Comparison of ENCODE assay signal across 1 cellular context in genomic region chr14:24368562-24369252, GRCh38.
TF ChIP-seq lines count a peak whose summit lies in the region.

No MANE protein-coding gene starts in this region.

TF ChIP-seq in GM12878, 131 proteins besides CTCF, POLR2A, EP300 and RAD21 (continued from another document and continues in another):
- TF ChIP-seq, protein P1, sequence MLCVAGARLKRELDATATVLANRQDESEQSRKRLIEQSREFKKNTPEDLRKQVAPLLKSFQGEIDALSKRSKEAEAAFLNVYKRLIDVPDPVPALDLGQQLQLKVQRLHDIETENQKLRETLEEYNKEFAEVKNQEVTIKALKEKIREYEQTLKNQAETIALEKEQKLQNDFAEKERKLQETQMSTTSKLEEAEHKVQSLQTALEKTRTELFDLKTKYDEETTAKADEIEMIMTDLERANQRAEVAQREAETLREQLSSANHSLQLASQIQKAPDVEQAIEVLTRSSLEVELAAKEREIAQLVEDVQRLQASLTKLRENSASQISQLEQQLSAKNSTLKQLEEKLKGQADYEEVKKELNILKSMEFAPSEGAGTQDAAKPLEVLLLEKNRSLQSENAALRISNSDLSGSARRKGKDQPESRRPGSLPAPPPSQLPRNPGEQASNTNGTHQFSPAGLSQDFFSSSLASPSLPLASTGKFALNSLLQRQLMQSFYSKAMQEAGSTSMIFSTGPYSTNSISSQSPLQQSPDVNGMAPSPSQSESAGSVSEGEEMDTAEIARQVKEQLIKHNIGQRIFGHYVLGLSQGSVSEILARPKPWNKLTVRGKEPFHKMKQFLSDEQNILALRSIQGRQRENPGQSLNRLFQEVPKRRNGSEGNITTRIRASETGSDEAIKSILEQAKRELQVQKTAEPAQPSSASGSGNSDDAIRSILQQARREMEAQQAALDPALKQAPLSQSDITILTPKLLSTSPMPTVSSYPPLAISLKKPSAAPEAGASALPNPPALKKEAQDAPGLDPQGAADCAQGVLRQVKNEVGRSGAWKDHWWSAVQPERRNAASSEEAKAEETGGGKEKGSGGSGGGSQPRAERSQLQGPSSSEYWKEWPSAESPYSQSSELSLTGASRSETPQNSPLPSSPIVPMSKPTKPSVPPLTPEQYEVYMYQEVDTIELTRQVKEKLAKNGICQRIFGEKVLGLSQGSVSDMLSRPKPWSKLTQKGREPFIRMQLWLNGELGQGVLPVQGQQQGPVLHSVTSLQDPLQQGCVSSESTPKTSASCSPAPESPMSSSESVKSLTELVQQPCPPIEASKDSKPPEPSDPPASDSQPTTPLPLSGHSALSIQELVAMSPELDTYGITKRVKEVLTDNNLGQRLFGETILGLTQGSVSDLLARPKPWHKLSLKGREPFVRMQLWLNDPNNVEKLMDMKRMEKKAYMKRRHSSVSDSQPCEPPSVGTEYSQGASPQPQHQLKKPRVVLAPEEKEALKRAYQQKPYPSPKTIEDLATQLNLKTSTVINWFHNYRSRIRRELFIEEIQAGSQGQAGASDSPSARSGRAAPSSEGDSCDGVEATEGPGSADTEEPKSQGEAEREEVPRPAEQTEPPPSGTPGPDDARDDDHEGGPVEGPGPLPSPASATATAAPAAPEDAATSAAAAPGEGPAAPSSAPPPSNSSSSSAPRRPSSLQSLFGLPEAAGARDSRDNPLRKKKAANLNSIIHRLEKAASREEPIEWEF (IDR thresholded peaks at IDR 0.05; ENCODE audit: insufficient replicate concordance, low read depth, low read length) = no peak
- TF ChIP-seq MEF2A (IDR thresholded peaks at IDR 0.05; ENCODE audit: insufficient read depth, low read depth, low read length) (no peak), SMC3 (IDR thresholded peaks at IDR 0.05; ENCODE audit: borderline replicate concordance, low read length) (no peak), ZNF622 (IDR thresholded peaks at IDR 0.05) (no peak), ZBTB40 (IDR thresholded peaks at IDR 0.05; ENCODE audit: borderline replicate concordance) (no peak), FOXK2 (IDR thresholded peaks at IDR 0.05) (no peak), POLR2AphosphoS2 (IDR thresholded peaks at IDR 0.05; ENCODE audit: low read depth, low read length) (no peak), ATF7 (IDR thresholded peaks at IDR 0.05; ENCODE audit: low read depth) (0 out of 2 replicates have a peak, but pooled peaks have one; percentile 20), BCL11A (IDR thresholded peaks at IDR 0.05; ENCODE audit: low read depth, low read length) (no peak), KLF5 (IDR thresholded peaks at IDR 0.05; ENCODE audit: partially characterized antibody) (peak; percentile 41), CBX5 (IDR thresholded peaks at IDR 0.05; ENCODE audit: low read depth) (no peak), RUNX3 (IDR thresholded peaks at IDR 0.05; ENCODE audit: low read length) (peak; percentile 69), IKZF2 (IDR thresholded peaks at IDR 0.05) (peak in 1 of 2 experiments; percentile 15; a peak in 1 of 4 replicates), CEBPZ (IDR thresholded peaks at IDR 0.05; ENCODE audit: low read depth, low read length) (no peak), IKZF1 (conservative IDR thresholded peaks at IDR 0.05) (peak; percentile 58; the same call in 1 of the 2 replicates), SMAD5 (IDR thresholded peaks at IDR 0.05; ENCODE audit: low read depth) (no peak), ETV6 (conservative IDR thresholded peaks at IDR 0.05 in 1 of 2, IDR thresholded peaks at IDR 0.05 in 1 of 2; ENCODE audit: borderline replicate concordance in 1 of 2, low read depth in 1 of 2) (no peak), PKNOX1 (IDR thresholded peaks at IDR 0.05) (no peak), SIX5 (IDR thresholded peaks at IDR 0.05; ENCODE audit: low read depth, low read length, severe bottlenecking) (no peak), MEF2B (IDR thresholded peaks at IDR 0.05; ENCODE audit: partially characterized antibody, poor library complexity, severe bottlenecking) (peak; percentile 31), BMI1 (IDR thresholded peaks at IDR 0.05; ENCODE audit: borderline replicate concordance) (peak; percentile 77; the same call in 1 of the 2 replicates), BACH1 (IDR thresholded peaks at IDR 0.05; ENCODE audit: borderline replicate concordance) (peak; percentile 57; the same call in 1 of the 2 replicates), CHD4 (IDR thresholded peaks at IDR 0.05) (no peak), GABPA (IDR thresholded peaks at IDR 0.05; ENCODE audit: low read depth) (no peak), TCF12 (IDR thresholded peaks at IDR 0.05; ENCODE audit: low read depth, low read length) (peak; percentile 93), MXI1 (IDR thresholded peaks at IDR 0.05; ENCODE audit: low read depth, low read length) (peak; percentile 38), ZSCAN29 (IDR thresholded peaks at IDR 0.05) (no peak), TARDBP (IDR thresholded peaks at IDR 0.05; ENCODE audit: borderline replicate concordance) (no peak; the same call in 1 of the 2 replicates), WRNIP1 (IDR thresholded peaks at IDR 0.05; ENCODE audit: borderline replicate concordance, low read depth, low read length) (no peak), NR2C2 (IDR thresholded peaks at IDR 0.05; ENCODE audit: borderline replicate concordance, control insufficient read depth, insufficient read length, low read depth) (no peak), BHLHE40 (IDR thresholded peaks at IDR 0.05; ENCODE audit: borderline replicate concordance in 1 of 2, low read depth in 2 of 2, low read length in 1 of 2) (peak; percentile 31 to 86; a peak in 3 of 4 replicates)
- TF ChIP-seq, protein P2, sequence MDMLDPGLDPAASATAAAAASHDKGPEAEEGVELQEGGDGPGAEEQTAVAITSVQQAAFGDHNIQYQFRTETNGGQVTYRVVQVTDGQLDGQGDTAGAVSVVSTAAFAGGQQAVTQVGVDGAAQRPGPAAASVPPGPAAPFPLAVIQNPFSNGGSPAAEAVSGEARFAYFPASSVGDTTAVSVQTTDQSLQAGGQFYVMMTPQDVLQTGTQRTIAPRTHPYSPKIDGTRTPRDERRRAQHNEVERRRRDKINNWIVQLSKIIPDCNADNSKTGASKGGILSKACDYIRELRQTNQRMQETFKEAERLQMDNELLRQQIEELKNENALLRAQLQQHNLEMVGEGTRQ (IDR thresholded peaks at IDR 0.05; ENCODE audit: borderline replicate concordance, low read depth, low read length) = no peak
- TF ChIP-seq, protein P3, sequence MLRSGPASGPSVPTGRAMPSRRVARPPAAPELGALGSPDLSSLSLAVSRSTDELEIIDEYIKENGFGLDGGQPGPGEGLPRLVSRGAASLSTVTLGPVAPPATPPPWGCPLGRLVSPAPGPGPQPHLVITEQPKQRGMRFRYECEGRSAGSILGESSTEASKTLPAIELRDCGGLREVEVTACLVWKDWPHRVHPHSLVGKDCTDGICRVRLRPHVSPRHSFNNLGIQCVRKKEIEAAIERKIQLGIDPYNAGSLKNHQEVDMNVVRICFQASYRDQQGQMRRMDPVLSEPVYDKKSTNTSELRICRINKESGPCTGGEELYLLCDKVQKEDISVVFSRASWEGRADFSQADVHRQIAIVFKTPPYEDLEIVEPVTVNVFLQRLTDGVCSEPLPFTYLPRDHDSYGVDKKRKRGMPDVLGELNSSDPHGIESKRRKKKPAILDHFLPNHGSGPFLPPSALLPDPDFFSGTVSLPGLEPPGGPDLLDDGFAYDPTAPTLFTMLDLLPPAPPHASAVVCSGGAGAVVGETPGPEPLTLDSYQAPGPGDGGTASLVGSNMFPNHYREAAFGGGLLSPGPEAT (IDR thresholded peaks at IDR 0.05; ENCODE audit: low read depth) = peak; percentile 40; the same call in 1 of the 2 replicates
- TF ChIP-seq, protein P4, sequence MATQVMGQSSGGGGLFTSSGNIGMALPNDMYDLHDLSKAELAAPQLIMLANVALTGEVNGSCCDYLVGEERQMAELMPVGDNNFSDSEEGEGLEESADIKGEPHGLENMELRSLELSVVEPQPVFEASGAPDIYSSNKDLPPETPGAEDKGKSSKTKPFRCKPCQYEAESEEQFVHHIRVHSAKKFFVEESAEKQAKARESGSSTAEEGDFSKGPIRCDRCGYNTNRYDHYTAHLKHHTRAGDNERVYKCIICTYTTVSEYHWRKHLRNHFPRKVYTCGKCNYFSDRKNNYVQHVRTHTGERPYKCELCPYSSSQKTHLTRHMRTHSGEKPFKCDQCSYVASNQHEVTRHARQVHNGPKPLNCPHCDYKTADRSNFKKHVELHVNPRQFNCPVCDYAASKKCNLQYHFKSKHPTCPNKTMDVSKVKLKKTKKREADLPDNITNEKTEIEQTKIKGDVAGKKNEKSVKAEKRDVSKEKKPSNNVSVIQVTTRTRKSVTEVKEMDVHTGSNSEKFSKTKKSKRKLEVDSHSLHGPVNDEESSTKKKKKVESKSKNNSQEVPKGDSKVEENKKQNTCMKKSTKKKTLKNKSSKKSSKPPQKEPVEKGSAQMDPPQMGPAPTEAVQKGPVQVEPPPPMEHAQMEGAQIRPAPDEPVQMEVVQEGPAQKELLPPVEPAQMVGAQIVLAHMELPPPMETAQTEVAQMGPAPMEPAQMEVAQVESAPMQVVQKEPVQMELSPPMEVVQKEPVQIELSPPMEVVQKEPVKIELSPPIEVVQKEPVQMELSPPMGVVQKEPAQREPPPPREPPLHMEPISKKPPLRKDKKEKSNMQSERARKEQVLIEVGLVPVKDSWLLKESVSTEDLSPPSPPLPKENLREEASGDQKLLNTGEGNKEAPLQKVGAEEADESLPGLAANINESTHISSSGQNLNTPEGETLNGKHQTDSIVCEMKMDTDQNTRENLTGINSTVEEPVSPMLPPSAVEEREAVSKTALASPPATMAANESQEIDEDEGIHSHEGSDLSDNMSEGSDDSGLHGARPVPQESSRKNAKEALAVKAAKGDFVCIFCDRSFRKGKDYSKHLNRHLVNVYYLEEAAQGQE (IDR thresholded peaks at IDR 0.05; ENCODE audit: low read depth, low read length) = no peak
- TF ChIP-seq, protein P5, sequence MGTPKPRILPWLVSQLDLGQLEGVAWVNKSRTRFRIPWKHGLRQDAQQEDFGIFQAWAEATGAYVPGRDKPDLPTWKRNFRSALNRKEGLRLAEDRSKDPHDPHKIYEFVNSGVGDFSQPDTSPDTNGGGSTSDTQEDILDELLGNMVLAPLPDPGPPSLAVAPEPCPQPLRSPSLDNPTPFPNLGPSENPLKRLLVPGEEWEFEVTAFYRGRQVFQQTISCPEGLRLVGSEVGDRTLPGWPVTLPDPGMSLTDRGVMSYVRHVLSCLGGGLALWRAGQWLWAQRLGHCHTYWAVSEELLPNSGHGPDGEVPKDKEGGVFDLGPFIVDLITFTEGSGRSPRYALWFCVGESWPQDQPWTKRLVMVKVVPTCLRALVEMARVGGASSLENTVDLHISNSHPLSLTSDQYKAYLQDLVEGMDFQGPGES (IDR thresholded peaks at IDR 0.05) = no peak
